Comparison of ENCODE assay signal across 1 cellular context in the genomic region with DNA sequence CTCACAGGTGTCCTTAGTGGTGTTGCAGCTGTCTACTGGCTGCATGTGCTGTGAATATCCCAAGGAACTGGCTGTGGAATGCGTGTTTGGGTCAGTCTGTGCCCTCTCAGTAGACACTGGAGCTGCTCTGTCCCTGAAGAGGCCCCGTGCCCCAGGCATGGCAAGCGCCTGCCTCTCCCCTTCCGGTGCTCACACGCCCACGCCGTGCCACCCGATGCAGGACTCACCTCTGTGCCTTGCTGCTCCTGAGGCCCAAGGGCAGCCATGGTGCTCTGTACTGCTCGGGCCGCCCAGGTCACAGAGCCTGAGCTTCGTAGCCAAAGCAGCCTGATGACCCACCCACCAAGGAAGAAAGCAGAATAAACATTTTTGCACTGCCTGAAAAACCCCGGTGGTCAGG.
TF ChIP-seq lines count a peak whose summit lies in the region.

No MANE protein-coding gene starts in this region.

TF ChIP-seq in endothelial cell of umbilical vein, 7 proteins besides CTCF, POLR2A, EP300 and RAD21:
- TF ChIP-seq POLR2AphosphoS5 (IDR thresholded peaks at IDR 0.05; ENCODE audit: insufficient read depth, low read depth, low read length) (no peak), FOS (IDR thresholded peaks at IDR 0.05; ENCODE audit: borderline replicate concordance, insufficient read depth, low read length) (no peak), MYC (IDR thresholded peaks at IDR 0.05; ENCODE audit: low read depth, low read length) (no peak), JUN (IDR thresholded peaks at IDR 0.05; ENCODE audit: borderline replicate concordance, insufficient read depth, insufficient read length, low read depth) (no peak), GATA2 (IDR thresholded peaks at IDR 0.05; ENCODE audit: insufficient read depth, insufficient read length, low read depth, low read length) (no peak), EZH2 (IDR thresholded peaks at IDR 0.05; ENCODE audit: borderline replicate concordance, low read depth, low read length, severe bottlenecking) (no peak)
- TF ChIP-seq, protein P1, sequence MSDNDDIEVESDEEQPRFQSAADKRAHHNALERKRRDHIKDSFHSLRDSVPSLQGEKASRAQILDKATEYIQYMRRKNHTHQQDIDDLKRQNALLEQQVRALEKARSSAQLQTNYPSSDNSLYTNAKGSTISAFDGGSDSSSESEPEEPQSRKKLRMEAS (IDR thresholded peaks at IDR 0.05; ENCODE audit: insufficient read depth, insufficient read length), result no peak
